ENCODE assay signal across 1 cellular context in the genomic region with DNA sequence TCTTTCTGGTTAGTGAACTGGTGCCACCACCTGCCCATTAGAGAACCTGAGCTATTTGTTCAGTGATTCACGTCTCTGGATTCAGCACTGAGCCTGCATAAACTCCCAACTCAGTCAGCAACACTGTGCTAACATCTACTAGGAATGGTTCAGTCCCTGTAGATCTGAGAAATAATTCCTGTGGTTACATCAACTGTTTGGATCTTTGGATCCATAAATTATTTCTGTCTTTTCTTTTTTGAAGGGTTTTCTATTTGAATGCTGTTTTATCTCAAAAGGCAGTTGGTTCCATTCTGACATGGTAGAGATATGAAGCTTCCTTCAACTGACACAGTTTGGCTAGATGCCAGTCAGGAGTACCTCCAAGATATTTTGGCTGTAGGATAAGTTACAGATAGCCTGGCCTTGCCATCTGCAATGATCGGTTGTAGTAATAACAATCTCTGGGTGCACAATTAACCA.
TF ChIP-seq lines count a peak whose summit lies in the region.

No MANE protein-coding gene starts in this region.

TF ChIP-seq in K562, 482 proteins besides CTCF, POLR2A, EP300 and RAD21 (continued from another document and continues in another):
- TF ChIP-seq, protein P1, sequence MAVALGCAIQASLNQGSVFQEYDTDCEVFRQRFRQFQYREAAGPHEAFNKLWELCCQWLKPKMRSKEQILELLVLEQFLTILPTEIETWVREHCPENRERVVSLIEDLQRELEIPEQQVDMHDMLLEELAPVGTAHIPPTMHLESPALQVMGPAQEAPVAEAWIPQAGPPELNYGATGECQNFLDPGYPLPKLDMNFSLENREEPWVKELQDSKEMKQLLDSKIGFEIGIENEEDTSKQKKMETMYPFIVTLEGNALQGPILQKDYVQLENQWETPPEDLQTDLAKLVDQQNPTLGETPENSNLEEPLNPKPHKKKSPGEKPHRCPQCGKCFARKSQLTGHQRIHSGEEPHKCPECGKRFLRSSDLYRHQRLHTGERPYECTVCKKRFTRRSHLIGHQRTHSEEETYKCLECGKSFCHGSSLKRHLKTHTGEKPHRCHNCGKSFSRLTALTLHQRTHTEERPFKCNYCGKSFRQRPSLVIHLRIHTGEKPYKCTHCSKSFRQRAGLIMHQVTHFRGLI (CRISPR knock-in tag; IDR thresholded peaks at IDR 0.05): peak; percentile 41; the same call in 1 of the 2 replicates
- no peak for TF ChIP-seq MCM7 (IDR thresholded peaks at IDR 0.05)
- peak; percentile 94 for TF ChIP-seq PKNOX1 (IDR thresholded peaks at IDR 0.05)
- TF ChIP-seq NCOA1 (IDR thresholded peaks at IDR 0.05; ENCODE audit: low read depth): peak; percentile 83
- peak; percentile 91 for TF ChIP-seq PYGO2 (tag; IDR thresholded peaks at IDR 0.05)
- TF ChIP-seq CTBP1 (IDR thresholded peaks at IDR 0.05; ENCODE audit: borderline replicate concordance): peak; percentile 64; the same call in 1 of the 2 replicates
- no peak for TF ChIP-seq HNRNPK (IDR thresholded peaks at IDR 0.05; ENCODE audit: low read depth, low read length, poor library complexity, severe bottlenecking)
- TF ChIP-seq ZBED1 (IDR thresholded peaks at IDR 0.05): no peak
- TF ChIP-seq CCNT2 (IDR thresholded peaks at IDR 0.05; ENCODE audit: borderline replicate concordance, extremely low read depth, insufficient read length, low read depth, low read length): peak; percentile 95
- peak; percentile 65; the same call in 1 of the 2 replicates for TF ChIP-seq ESRRA (IDR thresholded peaks at IDR 0.05; ENCODE audit: borderline replicate concordance, low read depth)
- TF ChIP-seq, protein P2, sequence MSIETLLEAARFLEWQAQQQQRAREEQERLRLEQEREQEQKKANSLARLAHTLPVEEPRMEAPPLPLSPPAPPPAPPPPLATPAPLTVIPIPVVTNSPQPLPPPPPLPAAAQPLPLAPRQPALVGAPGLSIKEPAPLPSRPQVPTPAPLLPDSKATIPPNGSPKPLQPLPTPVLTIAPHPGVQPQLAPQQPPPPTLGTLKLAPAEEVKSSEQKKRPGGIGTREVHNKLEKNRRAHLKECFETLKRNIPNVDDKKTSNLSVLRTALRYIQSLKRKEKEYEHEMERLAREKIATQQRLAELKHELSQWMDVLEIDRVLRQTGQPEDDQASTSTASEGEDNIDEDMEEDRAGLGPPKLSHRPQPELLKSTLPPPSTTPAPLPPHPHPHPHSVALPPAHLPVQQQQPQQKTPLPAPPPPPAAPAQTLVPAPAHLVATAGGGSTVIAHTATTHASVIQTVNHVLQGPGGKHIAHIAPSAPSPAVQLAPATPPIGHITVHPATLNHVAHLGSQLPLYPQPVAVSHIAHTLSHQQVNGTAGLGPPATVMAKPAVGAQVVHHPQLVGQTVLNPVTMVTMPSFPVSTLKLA (conservative IDR thresholded peaks at IDR 0.05): peak in 1 of 2 experiments; percentile 53; a peak in 1 of 4 replicates
- TF ChIP-seq ZBTB2 (IDR thresholded peaks at IDR 0.05): peak; percentile 23; the same call in 1 of the 2 replicates
- peak; percentile 95 for TF ChIP-seq SMARCA4 (IDR thresholded peaks at IDR 0.05)
- TF ChIP-seq ARNT (IDR thresholded peaks at IDR 0.05): peak; percentile 72 to 88; a peak in 3 of 4 replicates
- peak; percentile 85 for TF ChIP-seq ZNF766 (CRISPR knock-in tag; conservative IDR thresholded peaks at IDR 0.05)
- TF ChIP-seq FOXA3 (CRISPR knock-in tag; conservative IDR thresholded peaks at IDR 0.05 in 1 of 2, IDR thresholded peaks at IDR 0.05 in 1 of 2): peak; percentile 59 to 69; a peak in 1 of 4 replicates
- TF ChIP-seq NFE2 (IDR thresholded peaks at IDR 0.05; ENCODE audit: low read depth): peak; percentile 28; the same call in 1 of the 2 replicates
- peak in 1 of 2 experiments; percentile 51; a peak in 1 of 4 replicates for TF ChIP-seq MAZ (CRISPR knock-in tag; conservative IDR thresholded peaks at IDR 0.05 in 1 of 2, IDR thresholded peaks at IDR 0.05 in 1 of 2)
- peak; percentile 34 for TF ChIP-seq SP1 (CRISPR knock-in tag; IDR thresholded peaks at IDR 0.05)
- peak in 1 of 2 experiments; percentile 91; a peak in 2 of 4 replicates for TF ChIP-seq ZMIZ1 (IDR thresholded peaks at IDR 0.05; ENCODE audit: low read depth in 2 of 2, low read length in 2 of 2)
- TF ChIP-seq, protein P3, sequence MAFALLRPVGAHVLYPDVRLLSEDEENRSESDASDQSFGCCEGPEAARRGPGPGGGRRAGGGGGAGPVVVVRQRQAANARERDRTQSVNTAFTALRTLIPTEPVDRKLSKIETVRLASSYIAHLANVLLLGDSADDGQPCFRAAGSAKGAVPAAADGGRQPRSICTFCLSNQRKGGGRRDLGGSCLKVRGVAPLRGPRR (CRISPR knock-in tag; IDR thresholded peaks at IDR 0.05): no peak
- TF ChIP-seq ZNF668 (CRISPR knock-in tag; IDR thresholded peaks at IDR 0.05): no peak
- no peak for TF ChIP-seq CREBBP (IDR thresholded peaks at IDR 0.05; ENCODE audit: low read depth, low read length)
- no peak for TF ChIP-seq SETDB1 (IDR thresholded peaks at IDR 0.05; ENCODE audit: low read length)
- TF ChIP-seq GATAD2A (IDR thresholded peaks at IDR 0.05): peak; percentile 89
- TF ChIP-seq, protein P4, sequence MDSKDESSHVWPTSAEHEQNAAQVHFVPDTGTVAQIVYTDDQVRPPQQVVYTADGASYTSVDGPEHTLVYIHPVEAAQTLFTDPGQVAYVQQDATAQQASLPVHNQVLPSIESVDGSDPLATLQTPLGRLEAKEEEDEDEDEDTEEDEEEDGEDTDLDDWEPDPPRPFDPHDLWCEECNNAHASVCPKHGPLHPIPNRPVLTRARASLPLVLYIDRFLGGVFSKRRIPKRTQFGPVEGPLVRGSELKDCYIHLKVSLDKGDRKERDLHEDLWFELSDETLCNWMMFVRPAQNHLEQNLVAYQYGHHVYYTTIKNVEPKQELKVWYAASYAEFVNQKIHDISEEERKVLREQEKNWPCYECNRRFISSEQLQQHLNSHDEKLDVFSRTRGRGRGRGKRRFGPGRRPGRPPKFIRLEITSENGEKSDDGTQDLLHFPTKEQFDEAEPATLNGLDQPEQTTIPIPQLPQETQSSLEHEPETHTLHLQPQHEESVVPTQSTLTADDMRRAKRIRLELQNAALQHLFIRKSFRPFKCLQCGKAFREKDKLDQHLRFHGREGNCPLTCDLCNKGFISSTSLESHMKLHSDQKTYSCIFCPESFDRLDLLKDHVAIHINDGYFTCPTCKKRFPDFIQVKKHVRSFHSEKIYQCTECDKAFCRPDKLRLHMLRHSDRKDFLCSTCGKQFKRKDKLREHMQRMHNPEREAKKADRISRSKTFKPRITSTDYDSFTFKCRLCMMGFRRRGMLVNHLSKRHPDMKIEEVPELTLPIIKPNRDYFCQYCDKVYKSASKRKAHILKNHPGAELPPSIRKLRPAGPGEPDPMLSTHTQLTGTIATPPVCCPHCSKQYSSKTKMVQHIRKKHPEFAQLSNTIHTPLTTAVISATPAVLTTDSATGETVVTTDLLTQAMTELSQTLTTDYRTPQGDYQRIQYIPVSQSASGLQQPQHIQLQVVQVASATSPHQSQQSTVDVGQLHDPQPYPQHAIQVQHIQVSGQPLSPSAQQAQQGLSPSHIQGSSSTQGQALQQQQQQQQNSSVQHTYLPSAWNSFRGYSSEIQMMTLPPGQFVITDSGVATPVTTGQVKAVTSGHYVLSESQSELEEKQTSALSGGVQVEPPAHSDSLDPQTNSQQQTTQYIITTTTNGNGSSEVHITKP (IDR thresholded peaks at IDR 0.05; ENCODE audit: partially characterized antibody): peak; percentile 94
- peak; percentile 78 to 85; a peak in 3 of 4 replicates for TF ChIP-seq KDM1A (IDR thresholded peaks at IDR 0.05)
- TF ChIP-seq, protein P5, sequence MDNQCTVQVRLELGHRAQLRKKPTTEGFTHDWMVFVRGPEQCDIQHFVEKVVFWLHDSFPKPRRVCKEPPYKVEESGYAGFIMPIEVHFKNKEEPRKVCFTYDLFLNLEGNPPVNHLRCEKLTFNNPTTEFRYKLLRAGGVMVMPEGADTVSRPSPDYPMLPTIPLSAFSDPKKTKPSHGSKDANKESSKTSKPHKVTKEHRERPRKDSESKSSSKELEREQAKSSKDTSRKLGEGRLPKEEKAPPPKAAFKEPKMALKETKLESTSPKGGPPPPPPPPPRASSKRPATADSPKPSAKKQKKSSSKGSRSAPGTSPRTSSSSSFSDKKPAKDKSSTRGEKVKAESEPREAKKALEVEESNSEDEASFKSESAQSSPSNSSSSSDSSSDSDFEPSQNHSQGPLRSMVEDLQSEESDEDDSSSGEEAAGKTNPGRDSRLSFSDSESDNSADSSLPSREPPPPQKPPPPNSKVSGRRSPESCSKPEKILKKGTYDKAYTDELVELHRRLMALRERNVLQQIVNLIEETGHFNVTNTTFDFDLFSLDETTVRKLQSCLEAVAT (IDR thresholded peaks at IDR 0.05): peak in 1 of 2 experiments; percentile 83; a peak in 1 of 4 replicates
- no peak for TF ChIP-seq FOXP1 (CRISPR knock-in tag; IDR thresholded peaks at IDR 0.05)
- peak; percentile 96 for TF ChIP-seq CHAMP1 (IDR thresholded peaks at IDR 0.05)
- 0 out of 2 replicates have a peak, but pooled peaks have one; percentile 10 for TF ChIP-seq ETV1 (tag; conservative IDR thresholded peaks at IDR 0.05; ENCODE audit: low read depth)
- TF ChIP-seq, protein P6, sequence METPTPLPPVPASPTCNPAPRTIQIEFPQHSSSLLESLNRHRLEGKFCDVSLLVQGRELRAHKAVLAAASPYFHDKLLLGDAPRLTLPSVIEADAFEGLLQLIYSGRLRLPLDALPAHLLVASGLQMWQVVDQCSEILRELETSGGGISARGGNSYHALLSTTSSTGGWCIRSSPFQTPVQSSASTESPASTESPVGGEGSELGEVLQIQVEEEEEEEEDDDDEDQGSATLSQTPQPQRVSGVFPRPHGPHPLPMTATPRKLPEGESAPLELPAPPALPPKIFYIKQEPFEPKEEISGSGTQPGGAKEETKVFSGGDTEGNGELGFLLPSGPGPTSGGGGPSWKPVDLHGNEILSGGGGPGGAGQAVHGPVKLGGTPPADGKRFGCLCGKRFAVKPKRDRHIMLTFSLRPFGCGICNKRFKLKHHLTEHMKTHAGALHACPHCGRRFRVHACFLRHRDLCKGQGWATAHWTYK (CRISPR knock-in tag; IDR thresholded peaks at IDR 0.05): peak; percentile 60; the same call in 1 of the 2 replicates
- TF ChIP-seq RBM25 (IDR thresholded peaks at IDR 0.05; ENCODE audit: low read depth, low read length, severe bottlenecking): no peak
- TF ChIP-seq ZNF217 (CRISPR knock-in tag; IDR thresholded peaks at IDR 0.05): no peak
- TF ChIP-seq DNMT1 (IDR thresholded peaks at IDR 0.05): no peak
- peak; percentile 94 for TF ChIP-seq TAL1 (IDR thresholded peaks at IDR 0.05)
- peak; percentile 54; the same call in 1 of the 2 replicates for TF ChIP-seq PHB2 (IDR thresholded peaks at IDR 0.05; ENCODE audit: low read depth)
- peak; percentile 91 for TF ChIP-seq MTA2 (IDR thresholded peaks at IDR 0.05; ENCODE audit: low read depth)
- peak; percentile 10; the same call in 1 of the 2 replicates for TF ChIP-seq ZNF444 (CRISPR knock-in tag; IDR thresholded peaks at IDR 0.05)
- no peak for TF ChIP-seq HCFC1 (IDR thresholded peaks at IDR 0.05; ENCODE audit: low read depth, low read length)
- TF ChIP-seq ATF1 (CRISPR knock-in tag; IDR thresholded peaks at IDR 0.05): no peak
- peak; percentile 65 for TF ChIP-seq ATF1 (tag; IDR thresholded peaks at IDR 0.05)
